27 cellular contexts compared by ENCODE assay signal in the genomic region with DNA sequence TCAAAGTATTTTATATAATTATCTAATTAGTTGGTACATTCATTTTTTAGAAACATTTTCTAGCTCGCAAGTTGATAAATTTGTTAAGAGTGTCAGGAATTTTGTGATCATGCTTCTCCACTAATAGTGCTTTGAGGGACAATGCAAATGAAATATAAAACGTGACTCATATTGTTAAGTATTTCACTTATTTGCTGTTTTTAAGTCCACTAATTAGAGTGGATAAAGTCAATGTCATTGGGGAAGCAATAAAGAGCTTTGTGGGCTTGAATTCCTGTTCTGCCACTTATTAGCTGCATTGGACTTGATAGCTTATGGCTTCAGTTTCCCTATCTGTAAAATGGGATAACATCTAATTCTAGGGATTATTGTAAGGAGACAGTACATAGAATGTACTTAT.
"Had no signal": no experiment of that assay in that cellular context is flagged by ENCODE, and none has a peak within 500 bp of the region (broad histone marks: within the 10 kb centered on the region; RNA-seq: fewer than 3 reads in every experiment).

No MANE protein-coding gene starts in this region.

- DNase-seq: activated CD4-positive, alpha-beta T cell treated with anti-CD3 and anti-CD28 coated beads for 48 hours; activated CD4-positive, alpha-beta T cell treated with anti-CD3 and anti-CD28 coated beads, Interleukin-2, amount 50 U/mL, for 4 hours; activated CD4-positive, CD25-positive, alpha-beta regulatory T cell treated with anti-CD3 and anti-CD28 coated beads, Interleukin-2, amount 50 U/mL, for 72 hours; activated CD8-positive, alpha-beta memory T cell treated with anti-CD3 and anti-CD28 coated beads, Interleukin-2, amount 50 U/mL, for 48 hours; activated CD8-positive, alpha-beta T cell treated with anti-CD3 and anti-CD28 coated beads, Interleukin-2, amount 10 ng/mL, durations not matched to agents 7 days and 5 days; activated naive CD4-positive, alpha-beta T cell treated with anti-CD3 and anti-CD28 coated beads, Interleukin-2, amount 50 U/mL, for 16 hours; activated naive CD8-positive, alpha-beta T cell treated with anti-CD3 and anti-CD28 coated beads, Interleukin-2, amount 10 ng/mL, durations not matched to agents 7 days and 5 days; activated T-cell treated with anti-CD3 and anti-CD28 coated beads, Interleukin-2, amount 50 U/mL, for 1 hour; adrenal gland; brain microvascular endothelial cell; MM.1S; NCI-H1105; NCI-H1436; NCI-H1694 treated with DMSO at 0.1 percent for 48 hours; NCI-H2029 treated with DMSO at 0.1 percent for 48 hours; NCI-H345; NCI-H510A; NK-92 treated with Interleukin-12 subunit alpha and Interleukin-12 subunit beta, amount 100 ng/mL, for 24 hours; OCI-M1; RPMI8226; SJCRH30; SK-N-SH had no signal

- H3K4me3 ChIP-seq: adrenal gland, ascending aorta, cardiac muscle cell, SJCRH30 had no signal

- ATAC-seq: activated CD8-positive, alpha-beta T cell treated with anti-CD3 and anti-CD28 coated beads, Interleukin-2, amount 10 ng/mL, durations not matched to agents 7 days and 5 days; Panc1; Right ventricle myocardium inferior; WTC11 had no signal
